In genomic region chr20:18596270-18596669, GRCh38 we compare ENCODE assay signal across 29 cellular contexts.
"Had no signal": no experiment of that assay in that cellular context is flagged by ENCODE, and none has a peak within 500 bp of the region (broad histone marks: within the 10 kb centered on the region; RNA-seq: fewer than 3 reads in every experiment).

No MANE protein-coding gene starts in this region.

- H3K27me3 ChIP-seq: neural progenitor cell, ovary, right lobe of liver, sigmoid colon, spleen, suprapubic skin, testis, tibial artery, transverse colon, upper lobe of right lung, uterus had no signal

- H3K4me2 ChIP-seq: neural progenitor cell, smooth muscle cell had no signal

- DNase-seq: natural killer cell; occipital lobe; ovary; posterior cingulate gyrus; psoas muscle; right cardiac atrium; right lobe of liver; sigmoid colon; spleen; stimulated activated CD4-positive, alpha-beta T cell treated with anti-CD3 and anti-CD28 coated beads, Interleukin-12 subunit alpha, Interleukin-12 subunit beta, amount 100 ng/mL, for 4 hours; stimulated activated CD4-positive, alpha-beta T cell treated with anti-CD3 and anti-CD28 coated beads, Interleukin-1b, Interleukin-23, amount 100 ng/mL, for 48 hours; stimulated activated CD4-positive, alpha-beta T cell treated with anti-CD3 and anti-CD28 coated beads, Interleukin-4, amount 100 ng/mL, for 1 hour; stimulated activated CD4-positive, alpha-beta T cell treated with anti-CD3 and anti-CD28 coated beads, Interleukin-4, amount 100 ng/mL, for 4 hours; stimulated activated CD8-positive, alpha-beta memory T cell treated with anti-CD3 and anti-CD28 coated beads, Interleukin-4, amount 100 ng/mL, for 48 hours; stimulated activated naive CD4-positive, alpha-beta T cell; stimulated activated naive CD8-positive, alpha-beta T cell treated with anti-CD3 and anti-CD28 coated beads, Interleukin-15, amount 100 ng/mL, for 72 hours; stimulated activated naive CD8-positive, alpha-beta T cell treated with anti-CD3 and anti-CD28 coated beads, Interleukin-15, Interleukin-2, amounts not matched to agents 100 U/mL and 50 U/mL, for 24 hours; substantia nigra; testis; tibial artery; transverse colon; upper lobe of right lung; uterus had no signal

- H3K36me3 ChIP-seq: ovary, uterus had no signal

- H2AFZ ChIP-seq: neural progenitor cell, parathyroid adenoma had no signal

- ATAC-seq: natural killer cell; psoas muscle; right cardiac atrium; right lobe of liver; stimulated activated memory B cell treated with anti-CD40 and anti-IgM and Interleukin-4, amounts not matched to agents 10 μg/mL and 1 μg/mL and 100 μg/mL, for 72 hours; stimulated activated naive CD8-positive, alpha-beta T cell treated with anti-CD3 and anti-CD28 coated beads, Interleukin-15, amount 100 ng/mL, for 72 hours; stimulated activated naive CD8-positive, alpha-beta T cell treated with anti-CD3 and anti-CD28 coated beads, Interleukin-15, Interleukin-2, amounts not matched to agents 100 U/mL and 50 U/mL, for 24 hours; upper lobe of right lung had no signal

- H3K27ac ChIP-seq: neural progenitor cell, ovary, parathyroid adenoma, psoas muscle, right lobe of liver, sigmoid colon, skin epidermis, spleen, suprapubic skin, testis, tibial artery, transverse colon, upper lobe of right lung, uterus had no signal

- H3K9me3 ChIP-seq: ovary, psoas muscle, right lobe of liver, sigmoid colon, spleen, suprapubic skin, testis, tibial artery, transverse colon, upper lobe of right lung, uterus had no signal

- H3K4me3 ChIP-seq: neural progenitor cell, ovary, psoas muscle, right lobe of liver, sigmoid colon, skin epidermis, smooth muscle cell, spleen, suprapubic skin, testis, tibial artery, transverse colon, upper lobe of right lung, uterus had no signal

- H3K4me1 ChIP-seq: neural progenitor cell, parathyroid adenoma, psoas muscle, right lobe of liver, spleen, suprapubic skin, testis, tibial artery, transverse colon, upper lobe of right lung, uterus had no signal

- H3K9ac ChIP-seq: neural progenitor cell, parathyroid adenoma had no signal
